8 cellular contexts compared by ENCODE assay signal in genomic region chr9:127828262-127829031, GRCh38. TPM values are rescaled to one million over a fixed set of nuclear protein-coding genes. Genes with fewer than 3 reads are reported as not detected.
DNase-seq lines count a peak whose midpoint lies in the region; ATAC-seq and TF ChIP-seq lines count a peak whose summit lies in the region.

No MANE protein-coding gene starts in this region.

- H3K4me1 Mint-ChIP-seq in nephron, result peaks cover 42% of the 10 kb centered on the region
- H3K4me1 Mint-ChIP-seq in activated CD8-positive, alpha-beta T cell treated with anti-CD3 and anti-CD28 coated beads, Interleukin-2, amount 10 ng/mL, durations not matched to agents 7 days and 5 days (ENCODE audit: low read depth), result peaks cover 9% of the 10 kb centered on the region

- H3K4me3 Mint-ChIP-seq in nephron, result peak overlapping the region; percentile 60 to 65 (median 64)
- no peak overlapping the region for H3K4me3 Mint-ChIP-seq in activated CD8-positive, alpha-beta T cell treated with anti-CD3 and anti-CD28 coated beads, Interleukin-2, amount 10 ng/mL, durations not matched to agents 7 days and 5 days

- ATAC-seq in foreskin keratinocyte, result peak; percentile 58
- ATAC-seq in activated CD8-positive, alpha-beta T cell treated with anti-CD3 and anti-CD28 coated beads, Interleukin-2, amount 10 ng/mL, durations not matched to agents 7 days and 5 days, result no peak
- ATAC-seq in HG03460 (IDR thresholded peaks at IDR 0.05; ENCODE audit: unreplicated experiment), result no peak

- DNase-seq in CD1c-positive myeloid dendritic cell (ENCODE audit: extremely low spot score) (peak; percentile 59), NCI-H82 (lab: John Stamatoyannopoulos, UW) (peak; percentile 86), foreskin keratinocyte (no peak), GF-D8 (lab: John Stamatoyannopoulos, UW) (no peak)
- no peak for DNase-seq in activated CD8-positive, alpha-beta T cell treated with anti-CD3 and anti-CD28 coated beads, Interleukin-2, amount 10 ng/mL, durations not matched to agents 7 days and 5 days
- no peak for DNase-seq in activated CD4-positive, alpha-beta T cell treated with anti-CD3 and anti-CD28 coated beads for 4 hours

- TF ChIP-seq CTCF in foreskin keratinocyte (conservative IDR thresholded peaks at IDR 0.05) (peak; percentile 19), nephron (IDR thresholded peaks at IDR 0.05; ENCODE audit: unreplicated experiment in 3 of 3) (no peak)

- no peaks in the 10 kb centered on the region for H3K9me3 Mint-ChIP-seq in nephron
- H3K9me3 Mint-ChIP-seq in activated CD8-positive, alpha-beta T cell treated with anti-CD3 and anti-CD28 coated beads, Interleukin-2, amount 10 ng/mL, durations not matched to agents 7 days and 5 days (ENCODE audit: insufficient read depth), result no peaks in the 10 kb centered on the region

- no peaks in the 10 kb centered on the region for H3K4me1 ChIP-seq in foreskin keratinocyte

- H3K27me3 ChIP-seq in foreskin keratinocyte, result peaks cover 6% of the 10 kb centered on the region

- no peaks in the 10 kb centered on the region for H3K36me3 Mint-ChIP-seq in nephron (ENCODE audit: low read depth)
- H3K36me3 Mint-ChIP-seq in activated CD8-positive, alpha-beta T cell treated with anti-CD3 and anti-CD28 coated beads, Interleukin-2, amount 10 ng/mL, durations not matched to agents 7 days and 5 days (ENCODE audit: low read depth), result peaks cover 15% of the 10 kb centered on the region

- peaks cover 3% of the 10 kb centered on the region for H3K27me3 Mint-ChIP-seq in nephron (ENCODE audit: low read depth)
- no peaks in the 10 kb centered on the region for H3K27me3 Mint-ChIP-seq in activated CD8-positive, alpha-beta T cell treated with anti-CD3 and anti-CD28 coated beads, Interleukin-2, amount 10 ng/mL, durations not matched to agents 7 days and 5 days (ENCODE audit: low read depth)

- no peak overlapping the region for H3K27ac ChIP-seq in foreskin keratinocyte

- peak overlapping the region; percentile 95 to 98 (median 95) for H3K27ac Mint-ChIP-seq in nephron
- H3K27ac Mint-ChIP-seq in activated CD8-positive, alpha-beta T cell treated with anti-CD3 and anti-CD28 coated beads, Interleukin-2, amount 10 ng/mL, durations not matched to agents 7 days and 5 days, result no peak overlapping the region

- POLR2A ChIA-PET in activated CD8-positive, alpha-beta T cell treated with anti-CD3 and anti-CD28 coated beads, Interleukin-2, amount 10 ng/mL, durations not matched to agents 7 days and 5 days (lab: Charles Lee), result interaction anchor here (0.6 kb wide), 1 partner anchor 87 kb away, joined by 3 read pairs; no protein-coding TSS in a partner anchor

- CTCF ChIA-PET in activated CD8-positive, alpha-beta T cell treated with anti-CD3 and anti-CD28 coated beads, Interleukin-2, amount 10 ng/mL, durations not matched to agents 7 days and 5 days (lab: Charles Lee), result interaction anchor here (1.5 kb wide), 1 partner anchor 93 kb away, joined by 4 read pairs; no protein-coding TSS in a partner anchor

RNA-seq across cellular contexts. Expression of gene FPGS, which starts 25.8 kb away (rescaled TPM):
- total RNA-seq in foreskin keratinocyte, result 72.6 and 77.1 TPM in 2 replicates
- polyA plus RNA-seq in foreskin keratinocyte, result 82.3 and 83.5 TPM in 2 replicates
- 10 to 100 TPM; 91.5 to 98.3 TPM for total RNA-seq in activated CD8-positive, alpha-beta T cell treated with anti-CD3 and anti-CD28 coated beads, Interleukin-2, amount 10 ng/mL, durations not matched to agents 7 days and 5 days

RNA-seq across cellular contexts. Expression of gene ENG, which starts 26.0 kb away (rescaled TPM):
- 3.1 TPM in 2 replicates for total RNA-seq in foreskin keratinocyte
- polyA plus RNA-seq in foreskin keratinocyte, result 4.9 and 5.4 TPM in 2 replicates
- 10 to 100 TPM; 22.9 to 24.3 TPM for total RNA-seq in activated CD8-positive, alpha-beta T cell treated with anti-CD3 and anti-CD28 coated beads, Interleukin-2, amount 10 ng/mL, durations not matched to agents 7 days and 5 days

RNA-seq across cellular contexts. Expression of gene CDK9, which starts 42.6 kb away (rescaled TPM):
- total RNA-seq in foreskin keratinocyte, result 43.0 and 44.9 TPM in 2 replicates
- polyA plus RNA-seq in foreskin keratinocyte, result 52.9 and 58.9 TPM in 2 replicates
- 100 to 1,000 TPM; 132 to 136 TPM for total RNA-seq in activated CD8-positive, alpha-beta T cell treated with anti-CD3 and anti-CD28 coated beads, Interleukin-2, amount 10 ng/mL, durations not matched to agents 7 days and 5 days

RNA-seq across cellular contexts. Expression of gene AK1, which starts 49.0 kb away (rescaled TPM):
- total RNA-seq in foreskin keratinocyte, result 60.7 and 62.6 TPM in 2 replicates
- 99.6 and 106 TPM in 2 replicates for polyA plus RNA-seq in foreskin keratinocyte
- 10 to 100 TPM; 22.4 to 30.4 TPM for total RNA-seq in activated CD8-positive, alpha-beta T cell treated with anti-CD3 and anti-CD28 coated beads, Interleukin-2, amount 10 ng/mL, durations not matched to agents 7 days and 5 days

RNA-seq across cellular contexts. Expression of gene SH2D3C, which starts 50.0 kb away (rescaled TPM):
- total RNA-seq in foreskin keratinocyte, result 0.17 and 0.28 TPM in 2 replicates
- 0.16 and 0.28 TPM in 2 replicates for polyA plus RNA-seq in foreskin keratinocyte
- total RNA-seq in activated CD8-positive, alpha-beta T cell treated with anti-CD3 and anti-CD28 coated beads, Interleukin-2, amount 10 ng/mL, durations not matched to agents 7 days and 5 days, result 10 to 100 TPM; 75.6 to 77.5 TPM

Comparison
In these comparisons a context has a peak if more than half of its experiments do, and no peak if none do; other contexts are left out.
1. DNase-seq: peak in CD1c-positive myeloid dendritic cell (single experiment) and NCI-H82 (single experiment); none in foreskin keratinocyte (0 of 2), activated CD8-positive, alpha-beta T cell treated with anti-CD3 and anti-CD28 coated beads, Interleukin-2, amount 10 ng/mL, durations not matched to agents 7 days and 5 days (single experiment), GF-D8 (single experiment) and activated CD4-positive, alpha-beta T cell treated with anti-CD3 and anti-CD28 coated beads for 4 hours (0 of 2).